In the genomic region with DNA sequence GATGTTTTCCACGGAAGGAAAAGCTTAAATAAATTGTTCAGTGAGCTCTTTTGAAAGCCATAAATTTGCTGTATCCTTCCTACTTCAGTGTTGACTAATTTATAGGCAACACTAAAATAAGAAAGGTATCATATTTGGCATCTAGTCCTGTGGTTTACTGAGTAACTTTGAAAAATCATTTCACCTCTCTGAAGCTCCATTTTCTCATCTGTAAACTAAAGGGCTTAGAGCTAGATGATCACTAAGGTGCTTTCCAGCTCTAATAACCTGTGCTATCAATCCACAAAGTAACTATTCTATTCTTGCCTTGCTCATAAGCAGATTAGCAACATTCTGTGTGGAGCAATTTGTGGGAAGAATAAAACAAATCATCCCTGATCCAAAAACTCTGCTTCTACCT, we compare ENCODE assay signal across 19 cellular contexts.
"Had no signal": no experiment of that assay in that cellular context is flagged by ENCODE, and none has a peak within 500 bp of the region (broad histone marks: within the 10 kb centered on the region; RNA-seq: fewer than 3 reads in every experiment).

No MANE protein-coding gene starts in this region.

- DNase-seq: activated CD4-positive, alpha-beta T cell treated with anti-CD3 and anti-CD28 coated beads, Interleukin-2, amount 50 U/mL, for 1 hour; activated effector memory CD4-positive, alpha-beta T cell treated with Interleukin-2 at 50 U/mL for 16 hours; activated naive CD4-positive, alpha-beta T cell treated with anti-CD3 and anti-CD28 coated beads for 36 hours; activated naive CD8-positive, alpha-beta T cell treated with anti-CD3 and anti-CD28 coated beads, Interleukin-2, amount 50 U/mL, for 24 hours; activated T-cell treated with anti-CD3 and anti-CD28 coated beads, Interleukin-2, amount 50 U/mL, for 24 hours; effector CD4-positive, alpha-beta T cell; foreskin fibroblast; immature natural killer cell; kidney glomerular epithelial cell; left lung; mammary epithelial cell; natural killer cell; spleen; stimulated activated CD4-positive, alpha-beta T cell treated with anti-CD3 and anti-CD28 coated beads, Interleukin-4, amount 100 ng/mL, for 1 hour; stimulated activated naive CD4-positive, alpha-beta T cell treated with Interleukin-2 at 50 U/mL for 16 hours had no signal

- H3K27me3 ChIP-seq: cardiac muscle cell, left lung, spleen had no signal

- H3K27ac ChIP-seq: cardiac muscle cell, left lung, prostate gland, spleen, thoracic aorta had no signal

- H3K4me1 ChIP-seq: left lung, prostate gland, spleen had no signal

- H3K4me3 ChIP-seq: cardiac muscle cell, left lung, prostate gland, spleen, thoracic aorta had no signal

- FAIRE-seq: endometrium had no signal

- H3K36me3 ChIP-seq: cardiac muscle cell, left lung, prostate gland, spleen, thoracic aorta had no signal

- H3K9me3 ChIP-seq: left lung, prostate gland, spleen, thoracic aorta had no signal

- ATAC-seq: activated naive CD8-positive, alpha-beta T cell treated with anti-CD3 and anti-CD28 coated beads, Interleukin-2, amount 50 U/mL, for 24 hours; left lung; natural killer cell had no signal
